Comparison of ENCODE assay signal across 23 cellular contexts in the genomic region with DNA sequence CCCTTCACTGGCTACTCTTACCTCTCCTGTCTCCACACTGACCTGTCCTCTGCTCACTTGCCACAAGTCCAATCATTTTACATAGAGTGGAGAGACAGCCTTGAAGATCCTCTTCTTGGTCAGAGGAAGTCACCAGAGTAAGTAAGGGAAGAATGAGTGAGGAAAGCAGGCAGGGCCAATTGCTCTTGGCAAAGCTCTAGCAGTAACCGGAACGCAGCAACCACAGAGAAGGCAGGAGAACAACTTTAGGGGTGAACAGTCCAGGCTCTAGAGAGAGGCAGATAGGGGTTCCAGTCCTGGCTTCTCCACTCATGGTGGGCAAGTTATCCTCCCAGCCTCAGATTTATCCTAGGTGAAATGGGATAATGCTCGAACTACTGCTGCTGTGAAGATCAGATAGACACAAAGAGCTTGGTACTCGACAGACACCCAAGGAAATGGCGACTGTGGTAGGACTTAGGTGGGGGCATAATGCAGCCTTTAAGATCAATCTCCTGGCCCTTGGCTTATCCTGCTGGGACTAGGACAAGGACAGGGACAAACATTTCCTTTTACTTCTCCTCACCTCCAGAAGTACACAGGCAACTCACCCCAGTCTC. TPM values are rescaled to one million over a fixed set of nuclear protein-coding genes. Genes with fewer than 3 reads are reported as not detected.
DNase-seq lines count a peak whose midpoint lies in the region; ATAC-seq, FAIRE-seq and TF ChIP-seq lines count a peak whose summit lies in the region.
"Had no signal": no experiment of that assay in that cellular context is flagged by ENCODE, and none has a peak within 500 bp of the region (broad histone marks: within the 10 kb centered on the region; RNA-seq: fewer than 3 reads in every experiment).

No MANE protein-coding gene starts in this region.

- 0 out of 2 replicates have a peak, but pooled peaks cover 4% of the 10 kb centered on the region for H3F3A ChIP-seq in GM23338 (replicated peaks; ENCODE audit: low read depth)

- H3K4me3 Mint-ChIP-seq in GM23338 (peak overlapping the region; percentile 59), astrocyte (ENCODE audit: unreplicated experiment) (peak overlapping the region; percentile 60)
- H3K4me3 Mint-ChIP-seq: activated naive CD8-positive, alpha-beta T cell treated with anti-CD3 and anti-CD28 coated beads, Interleukin-2, amount 10 ng/mL, durations not matched to agents 7 days and 5 days; T-helper 17 cell had no signal

- peak overlapping the region; percentile 70 for H3K4me3 ChIP-seq in GM23338
- H3K4me3 ChIP-seq in astrocyte (ENCODE audit: insufficient read depth, low read depth, low read length) = no peak overlapping the region
- H3K4me3 ChIP-seq in iPS-15b (ENCODE audit: low read depth, low read length) = peak overlapping the region; percentile 46

- H3K9ac ChIP-seq in astrocyte (ENCODE audit: low read length) (no peak overlapping the region), iPS-15b (ENCODE audit: low read depth, low read length) (no peak overlapping the region)

- H3K9me3 Mint-ChIP-seq in GM23338 (no peaks in the 10 kb centered on the region), astrocyte (ENCODE audit: unreplicated experiment) (peaks cover 3% of the 10 kb centered on the region)
- H3K9me3 Mint-ChIP-seq: activated naive CD8-positive, alpha-beta T cell treated with anti-CD3 and anti-CD28 coated beads, Interleukin-2, amount 10 ng/mL, durations not matched to agents 7 days and 5 days had no signal

- no peak for DNase-seq in GM23338 (ENCODE audit: low spot score)
- DNase-seq in astrocyte (ENCODE audit: low read depth) = no peak
- no peak for DNase-seq in sciatic nerve (ENCODE audit: low spot score)
- no peak for DNase-seq in Ammon's horn (ENCODE audit: low spot score)
- DNase-seq in NCI-H1092 treated with DMSO at 0.1 percent for 48 hours (lab: John Stamatoyannopoulos, UW) = no peak
- DNase-seq in activated naive CD4-positive, alpha-beta T cell treated with anti-CD3 and anti-CD28 coated beads, Interleukin-2, amount 50 U/mL, for 16 hours = no peak
- DNase-seq: activated CD4-positive, alpha-beta T cell treated with anti-CD3 and anti-CD28 coated beads, Interleukin-2, amount 50 U/mL, for 1 hour; activated naive CD8-positive, alpha-beta T cell treated with anti-CD3 and anti-CD28 coated beads, Interleukin-2, amount 10 ng/mL, durations not matched to agents 7 days and 5 days; cortex of kidney; EL; IMR-90; NCI-H2107; NCI-H510A; NK-92 treated with Interleukin-12 subunit alpha and Interleukin-12 subunit beta, amount 100 ng/mL, for 24 hours; spleen; stimulated activated CD4-positive, alpha-beta T cell treated with anti-CD3 and anti-CD28 coated beads, Interleukin-4, amount 100 ng/mL, for 24 hours; stimulated activated naive CD8-positive, alpha-beta T cell treated with anti-CD3 and anti-CD28 coated beads, Interleukin-15, Interleukin-2, amounts not matched to agents 100 U/mL and 50 U/mL, for 24 hours; T-helper 17 cell had no signal

- H3K4me1 Mint-ChIP-seq in GM23338 = peaks cover 19% of the 10 kb centered on the region
- no peaks in the 10 kb centered on the region for H3K4me1 Mint-ChIP-seq in astrocyte (ENCODE audit: low read depth, unreplicated experiment)
- H3K4me1 Mint-ChIP-seq: activated naive CD8-positive, alpha-beta T cell treated with anti-CD3 and anti-CD28 coated beads, Interleukin-2, amount 10 ng/mL, durations not matched to agents 7 days and 5 days; T-helper 17 cell had no signal

- H3K36me3 ChIP-seq in GM23338 (ENCODE audit: insufficient read depth) (no peaks in the 10 kb centered on the region; the same call in 1 of the 2 replicates), astrocyte (ENCODE audit: insufficient read depth, low read length) (no peaks in the 10 kb centered on the region), iPS-15b (ENCODE audit: control insufficient read depth, insufficient read depth, low read length) (no peaks in the 10 kb centered on the region)
- H3K36me3 ChIP-seq: Peyer's patch, spleen had no signal

- H3K9me2 ChIP-seq in GM23338 (ENCODE audit: insufficient read depth) = 0 out of 2 replicates have a peak, but pooled peaks cover 7% of the 10 kb centered on the region

- H3K4me2 ChIP-seq in GM23338 (peak overlapping the region; percentile 82), astrocyte (ENCODE audit: low read length) (no peak overlapping the region)

- H3K4me1 ChIP-seq in GM23338 (ENCODE audit: insufficient read depth) = peaks cover 4% of the 10 kb centered on the region; the same call in 1 of the 2 replicates
- H3K4me1 ChIP-seq in astrocyte (ENCODE audit: insufficient read depth, low read length) = no peaks in the 10 kb centered on the region
- H3K4me1 ChIP-seq in iPS-15b (ENCODE audit: control insufficient read depth, insufficient read depth, low read length) = peaks cover 2% of the 10 kb centered on the region
- H3K4me1 ChIP-seq: psoas muscle had no signal

- H2AFZ ChIP-seq in GM23338 (peak overlapping the region; percentile 94), astrocyte (ENCODE audit: low read depth, low read length) (no peak overlapping the region)

- H3K9me3 ChIP-seq in astrocyte (ENCODE audit: insufficient read depth, low read depth, low read length) (no peaks in the 10 kb centered on the region), iPS-15b (ENCODE audit: control insufficient read depth, insufficient read depth, low read length) (no peaks in the 10 kb centered on the region)
- H3K9me3 ChIP-seq: psoas muscle, spleen had no signal

- no peaks in the 10 kb centered on the region for H4K20me1 ChIP-seq in GM23338 (replicated peaks; ENCODE audit: insufficient read depth)
- H4K20me1 ChIP-seq in astrocyte (ENCODE audit: insufficient read depth, low read length) = no peaks in the 10 kb centered on the region

- H3K27ac ChIP-seq in GM23338 (ENCODE audit: low read depth) (no peak overlapping the region), astrocyte (ENCODE audit: low read depth, low read length) (no peak overlapping the region)
- H3K27ac ChIP-seq: psoas muscle had no signal

- H3K27ac Mint-ChIP-seq in GM23338 (no peak overlapping the region), astrocyte (ENCODE audit: unreplicated experiment) (peak overlapping the region; percentile 7)
- H3K27ac Mint-ChIP-seq: activated naive CD8-positive, alpha-beta T cell treated with anti-CD3 and anti-CD28 coated beads, Interleukin-2, amount 10 ng/mL, durations not matched to agents 7 days and 5 days; T-helper 17 cell had no signal

- intact Hi-C loops in sciatic nerve (cut with DNase I) = no loop called here

- TF ChIP-seq CTCF in GM23338 (conservative IDR thresholded peaks at IDR 0.05; ENCODE audit: low read depth in 2 of 2) (no peak), astrocyte (IDR thresholded peaks at IDR 0.05; ENCODE audit: insufficient read depth, low read depth, low read length) (no peak)

- FAIRE-seq in astrocyte (lab: Jason Lieb, UNC) = no peak

- H3K27me3 Mint-ChIP-seq in GM23338 (ENCODE audit: insufficient read depth, low read depth, poor library complexity) = peaks cover 36% of the 10 kb centered on the region
- H3K27me3 Mint-ChIP-seq in astrocyte (ENCODE audit: low read depth, unreplicated experiment) = peaks cover 64% of the 10 kb centered on the region

- H3K79me2 ChIP-seq in GM23338 (replicated peaks; ENCODE audit: insufficient read depth) (no peaks in the 10 kb centered on the region), astrocyte (ENCODE audit: insufficient read depth, low read length) (no peaks in the 10 kb centered on the region)

- H3K27me3 ChIP-seq in GM23338 (ENCODE audit: insufficient read depth) (peaks cover 48% of the 10 kb centered on the region), astrocyte (ENCODE audit: insufficient read depth, low read length) (peaks cover 36% of the 10 kb centered on the region), iPS-15b (ENCODE audit: control insufficient read depth, insufficient read depth, low read length) (peaks cover 44% of the 10 kb centered on the region)
- H3K27me3 ChIP-seq: Peyer's patch had no signal

- no peaks in the 10 kb centered on the region; the same call in 2 of the 3 replicates for H3K36me3 Mint-ChIP-seq in GM23338 (ENCODE audit: low read depth)
- H3K36me3 Mint-ChIP-seq in astrocyte (ENCODE audit: low read depth, unreplicated experiment) = peaks cover 2% of the 10 kb centered on the region
- H3K36me3 Mint-ChIP-seq: activated naive CD8-positive, alpha-beta T cell treated with anti-CD3 and anti-CD28 coated beads, Interleukin-2, amount 10 ng/mL, durations not matched to agents 7 days and 5 days had no signal

- ATAC-seq in GM23338 (no peak), sciatic nerve (peak; percentile 56), GM19324 (IDR thresholded peaks at IDR 0.05; ENCODE audit: low FRiP score, unreplicated experiment) (no peak)
- ATAC-seq: stimulated activated naive CD8-positive, alpha-beta T cell treated with anti-CD3 and anti-CD28 coated beads, Interleukin-15, Interleukin-2, amounts not matched to agents 100 U/mL and 50 U/mL, for 24 hours; T-helper 17 cell had no signal

TF ChIP-seq in GM23338, 12 proteins besides CTCF, POLR2A, EP300 and RAD21 (continues in another document):
- no peak for TF ChIP-seq JUNB (IDR thresholded peaks at IDR 0.05; ENCODE audit: unreplicated experiment)
- TF ChIP-seq, protein P1, sequence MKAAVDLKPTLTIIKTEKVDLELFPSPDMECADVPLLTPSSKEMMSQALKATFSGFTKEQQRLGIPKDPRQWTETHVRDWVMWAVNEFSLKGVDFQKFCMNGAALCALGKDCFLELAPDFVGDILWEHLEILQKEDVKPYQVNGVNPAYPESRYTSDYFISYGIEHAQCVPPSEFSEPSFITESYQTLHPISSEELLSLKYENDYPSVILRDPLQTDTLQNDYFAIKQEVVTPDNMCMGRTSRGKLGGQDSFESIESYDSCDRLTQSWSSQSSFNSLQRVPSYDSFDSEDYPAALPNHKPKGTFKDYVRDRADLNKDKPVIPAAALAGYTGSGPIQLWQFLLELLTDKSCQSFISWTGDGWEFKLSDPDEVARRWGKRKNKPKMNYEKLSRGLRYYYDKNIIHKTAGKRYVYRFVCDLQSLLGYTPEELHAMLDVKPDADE (IDR thresholded peaks at IDR 0.05) = no peak
- no peak for TF ChIP-seq CREB1 (CRISPR knock-in tag; IDR thresholded peaks at IDR 0.05; ENCODE audit: low read depth)
- TF ChIP-seq ZNF331 (CRISPR knock-in tag; IDR thresholded peaks at IDR 0.05; ENCODE audit: low read depth) = no peak
- TF ChIP-seq EZH2phosphoT487 (IDR thresholded peaks at IDR 0.05; ENCODE audit: unreplicated experiment) = no peak
- TF ChIP-seq EZH2 (IDR thresholded peaks at IDR 0.05; ENCODE audit: low read depth, unreplicated experiment) = no peak

RNA-seq across cellular contexts. Expression of a gene that starts 1.2 kb away (rescaled TPM):
- total RNA-seq in GM23338 (2014; rRNA removed; shearing (Covaris generic)) = 0.35 and 0.87 TPM in 2 replicates
- polyA plus RNA-seq in GM23338 (2016; fragmentation: Nextera tagmentation; extraction: Ambion mirVana) = 0.61 and 0.92 TPM in 2 replicates
- total RNA-seq in astrocyte (2.4 and 3.0 TPM in 2 replicates), sciatic nerve (39.1 TPM)
- total RNA-seq: activated naive CD8-positive, alpha-beta T cell treated with anti-CD3 and anti-CD28 coated beads, Interleukin-2, amount 10 ng/mL, durations not matched to agents 7 days and 5 days; T-helper 17 cell had no signal
- polyA plus RNA-seq: BJ had no signal

Comparison
In these comparisons a context has a peak if more than half of its experiments do, and no peak if none do; other contexts are left out.
1. RNA of a gene that starts 1.2 kb away (total RNA-seq): 39.1 TPM in sciatic nerve (single experiment); 2.4 to 3.0 TPM in astrocyte and 0.35 to 0.87 TPM in GM23338; every median in the first group is over 10 times any median in the second.